Comparison of ENCODE assay signal across 8 cellular contexts in the genomic region with DNA sequence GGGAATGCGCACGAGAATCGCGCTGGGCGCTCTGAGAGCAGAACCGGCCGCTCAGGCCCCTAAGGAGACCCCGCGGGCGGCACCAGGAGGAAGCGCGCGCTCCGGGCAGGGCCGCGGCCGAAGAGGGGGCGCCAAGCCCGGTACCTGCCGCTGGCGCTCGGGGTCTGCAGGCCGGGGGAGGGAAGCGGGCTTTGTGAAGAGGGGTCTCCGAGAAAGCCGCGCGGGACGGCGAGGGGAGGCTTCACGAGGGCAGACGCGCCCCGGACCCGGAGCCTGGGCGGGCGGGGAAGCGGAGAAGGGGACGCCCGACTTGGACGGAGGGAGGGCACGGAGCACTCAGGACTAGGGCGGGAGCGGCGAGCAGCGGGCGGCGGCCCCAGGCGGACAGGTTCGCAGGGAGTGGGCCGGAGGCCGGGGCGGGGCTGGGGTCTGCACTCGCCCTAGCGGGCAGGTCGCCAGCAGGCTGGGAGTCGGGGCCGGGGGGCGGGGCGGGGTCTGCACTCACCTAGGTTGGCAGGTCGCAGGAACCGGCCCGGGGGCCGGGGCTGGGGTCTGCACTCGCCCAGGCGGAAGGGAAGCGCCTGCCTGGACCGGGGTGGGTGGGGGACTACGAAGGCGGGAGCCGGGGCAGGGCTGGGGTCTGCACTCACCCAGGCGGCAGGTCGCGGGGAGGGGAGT. TPM values are rescaled to one million over a fixed set of nuclear protein-coding genes. Genes with fewer than 3 reads are reported as not detected.
A peak's percentile ranks its signal among the peaks of the same experiment; 100 is the strongest.
DNase-seq lines count a peak whose midpoint lies in the region; ATAC-seq lines count a peak whose summit lies in the region.

No MANE protein-coding gene starts in this region.

- H4K91ac ChIP-seq in neuronal stem cell (ENCODE audit: low read depth, low read length, poor library complexity), result no peak overlapping the region

- H3K27me3 Mint-ChIP-seq in activated T-cell treated with anti-CD3 and anti-CD28 coated beads, Interleukin-2, amount 50 U/mL, for 24 hours, result no peaks in the 10 kb centered on the region

- no peak for ATAC-seq in HG03108 (IDR thresholded peaks at IDR 0.05; ENCODE audit: unreplicated experiment)

- H2AK5ac ChIP-seq in neuronal stem cell (ENCODE audit: low read depth, low read length), result peak overlapping the region; percentile 63

- H3K4me1 Mint-ChIP-seq in activated T-cell treated with anti-CD3 and anti-CD28 coated beads, Interleukin-2, amount 50 U/mL, for 24 hours (ENCODE audit: low read depth), result peaks cover 54% of the 10 kb centered on the region

- H3K4me1 ChIP-seq in HUES64 (ENCODE audit: insufficient read depth, low read length) (peaks cover 25% of the 10 kb centered on the region), neuronal stem cell (ENCODE audit: control insufficient read depth in 2 of 2, insufficient read depth in 1 of 2, low read depth in 1 of 2, low read length in 2 of 2) (peaks cover 6 to 11% of the 10 kb centered on the region in 2 donors)

- peak overlapping the region; percentile 88 for H3K27ac Mint-ChIP-seq in activated T-cell treated with anti-CD3 and anti-CD28 coated beads, Interleukin-2, amount 50 U/mL, for 24 hours

- peak overlapping the region; percentile 91 for H3K4me2 ChIP-seq in neuronal stem cell (ENCODE audit: insufficient read depth, low read length, poor library complexity, severe bottlenecking)

- no peak overlapping the region for H4K8ac ChIP-seq in neuronal stem cell (ENCODE audit: low read depth, low read length)

- H3K36me3 Mint-ChIP-seq in activated T-cell treated with anti-CD3 and anti-CD28 coated beads, Interleukin-2, amount 50 U/mL, for 24 hours (ENCODE audit: low read depth), result peaks cover 25% of the 10 kb centered on the region

- H3K4me3 ChIP-seq in HUES64 (ENCODE audit: low read length), result peak overlapping the region; percentile 95
- H3K4me3 ChIP-seq in neuronal stem cell (ENCODE audit: low read length in 2 of 2), result peak overlapping the region; percentile 70 to 100

- no peak overlapping the region for H3K4ac ChIP-seq in neuronal stem cell (ENCODE audit: low read length)

- peak; percentile 35 for DNase-seq in GM03348 (ENCODE audit: low spot score)
- DNase-seq in activated T-cell treated with anti-CD3 and anti-CD28 coated beads, Interleukin-2, amount 50 U/mL, for 24 hours, result peak; percentile 59
- peak; percentile 32 for DNase-seq in germinal center (ENCODE audit: low spot score)
- DNase-seq in neuronal stem cell (ENCODE audit: low spot score), result peak; percentile 32
- no peak for DNase-seq in inferior parietal cortex (ENCODE audit: extremely low spot score)
- DNase-seq in stimulated activated CD4-positive, alpha-beta T cell treated with anti-CD3 and anti-CD28 coated beads, Interleukin-4, amount 100 ng/mL, for 24 hours, result no peak

- H3K4me3 Mint-ChIP-seq in activated T-cell treated with anti-CD3 and anti-CD28 coated beads, Interleukin-2, amount 50 U/mL, for 24 hours, result peak overlapping the region; percentile 85

- under 1% methylated on average over 74 of the region's 74 CpGs for WGBS in HUES64
- no CpG with 5 or more reads among the region's 74 CpGs for whole genome bisulfite sequencing in neuronal stem cell (ENCODE audit: extremely low coverage in 2 of 2, insufficient read length in 2 of 2, insufficient replicate concordance in 1 of 2), 2 donors

- H2AFZ ChIP-seq in neuronal stem cell (ENCODE audit: low read length), result peak overlapping the region; percentile 98

- H3K27me3 ChIP-seq in HUES64 (ENCODE audit: insufficient read depth, low read length), result peaks cover 4% of the 10 kb centered on the region; the same call in 1 of the 2 replicates
- peaks cover 0 to 4% (median 2%) of the 10 kb centered on the region in 3 experiments for H3K27me3 ChIP-seq in neuronal stem cell (ENCODE audit: control insufficient read depth in 3 of 3, insufficient read depth in 3 of 3, low read depth in 1 of 3, low read length in 3 of 3)

- H3K9ac ChIP-seq in HUES64 (ENCODE audit: low read depth, low read length) (peak overlapping the region; percentile 74), neuronal stem cell (ENCODE audit: low read depth, low read length, poor library complexity) (peak overlapping the region; percentile 97)

- no peaks in the 10 kb centered on the region for H3K36me3 ChIP-seq in HUES64 (ENCODE audit: insufficient read depth, low read length)
- peaks cover 0 to 2% of the 10 kb centered on the region in 2 donors for H3K36me3 ChIP-seq in neuronal stem cell (replicated peaks in 1 of 2; ENCODE audit: control insufficient read depth in 2 of 2, insufficient read depth in 2 of 2, low read length in 2 of 2)

- H2BK12ac ChIP-seq in neuronal stem cell (ENCODE audit: low read length), result no peak overlapping the region

- H3K23ac ChIP-seq in neuronal stem cell (ENCODE audit: low read depth, low read length, poor library complexity), result peak overlapping the region; percentile 100

- peak overlapping the region; percentile 72 for H2BK120ac ChIP-seq in neuronal stem cell (ENCODE audit: low read depth, low read length)

- peak overlapping the region; percentile 99 for H3K14ac ChIP-seq in neuronal stem cell (ENCODE audit: low read length)

- H3K9me3 ChIP-seq in HUES64 (ENCODE audit: insufficient read depth, low read depth, low read length) (no peaks in the 10 kb centered on the region), neuronal stem cell (replicated peaks in 1 of 2; ENCODE audit: control insufficient read depth in 2 of 2, insufficient read depth in 1 of 2, low read depth in 1 of 2, low read length in 2 of 2) (no peaks in the 10 kb centered on the region)

- peak overlapping the region; percentile 35 for H2BK15ac ChIP-seq in neuronal stem cell (ENCODE audit: low read length)

- H2BK5ac ChIP-seq in neuronal stem cell (ENCODE audit: low read length), result peak overlapping the region; percentile 87

- H3K9me3 Mint-ChIP-seq in activated T-cell treated with anti-CD3 and anti-CD28 coated beads, Interleukin-2, amount 50 U/mL, for 24 hours, result no peaks in the 10 kb centered on the region

- H3K27ac ChIP-seq in HUES64 (ENCODE audit: low read depth, low read length), result peak overlapping the region; percentile 96; the same call in 1 of the 2 replicates
- peak overlapping the region; percentile 75 for H3K27ac ChIP-seq in neuronal stem cell (replicated peaks; ENCODE audit: low read length)

- peaks cover 8% of the 10 kb centered on the region for H3K79me1 ChIP-seq in neuronal stem cell (ENCODE audit: low read depth, low read length)

- peak overlapping the region; percentile 92 for H3K18ac ChIP-seq in neuronal stem cell (ENCODE audit: low read length)

RNA-seq across cellular contexts. Expression of a gene that starts 0.8 kb away (rescaled TPM):
- 14.6 TPM for polyA plus RNA-seq in HUES64 (2013, experiment 1 of 2)
- 18.1 TPM for polyA plus RNA-seq in HUES64 (2013, experiment 2 of 2)
- polyA plus RNA-seq in neuronal stem cell (2013, experiment 1 of 2), result 11.4 TPM
- 11.9 TPM for polyA plus RNA-seq in neuronal stem cell (2013, experiment 2 of 2)

RNA-seq across cellular contexts. Expression of a gene that starts 27.9 kb away (rescaled TPM):
- polyA plus RNA-seq in HUES64 (2013, experiment 1 of 2), result 8.9 TPM
- polyA plus RNA-seq in HUES64 (2013, experiment 2 of 2), result 11.1 TPM
- 14.3 TPM for polyA plus RNA-seq in neuronal stem cell (2013, experiment 1 of 2)
- polyA plus RNA-seq in neuronal stem cell (2013, experiment 2 of 2), result 17.2 TPM

Comparison
In these comparisons a context has a peak if more than half of its experiments do, and no peak if none do; other contexts are left out.
1. DNase-seq: peak in GM03348 (single experiment), activated T-cell treated with anti-CD3 and anti-CD28 coated beads, Interleukin-2, amount 50 U/mL, for 24 hours (single experiment), germinal center (single experiment) and neuronal stem cell (single experiment); none in inferior parietal cortex (single experiment) and stimulated activated CD4-positive, alpha-beta T cell treated with anti-CD3 and anti-CD28 coated beads, Interleukin-4, amount 100 ng/mL, for 24 hours (single experiment).